15 cellular contexts compared by ENCODE assay signal in the genomic region with DNA sequence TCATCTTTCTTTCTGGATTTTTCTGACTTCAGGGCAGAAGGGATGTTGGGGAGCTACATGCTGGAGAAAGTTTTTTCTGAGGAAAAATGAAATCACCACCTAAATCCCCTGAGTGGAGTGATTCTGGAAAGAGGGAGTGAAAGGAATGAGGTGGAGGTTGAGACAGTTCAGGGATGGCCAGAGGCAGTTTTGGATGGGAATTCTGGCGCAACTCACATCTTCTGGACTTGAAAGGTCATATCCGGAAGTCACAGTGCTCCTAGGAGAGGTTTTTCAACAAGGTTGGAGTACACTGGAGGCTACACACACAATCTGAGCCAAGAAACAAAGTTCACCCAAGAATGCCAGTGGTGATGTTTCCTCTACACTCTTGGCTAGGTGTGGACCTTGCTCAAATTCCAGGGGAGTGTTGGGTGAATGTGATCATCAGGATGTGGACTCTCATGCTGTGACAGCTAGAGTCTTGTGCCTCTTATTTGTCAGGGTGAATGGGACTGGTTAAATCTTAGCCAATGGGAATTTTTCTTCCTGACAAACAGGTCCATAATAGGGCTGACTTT.
DNase-seq lines count a peak whose midpoint lies in the region; ATAC-seq and TF ChIP-seq lines count a peak whose summit lies in the region.
"Had no signal": no experiment of that assay in that cellular context is flagged by ENCODE, and none has a peak within 500 bp of the region (broad histone marks: within the 10 kb centered on the region; RNA-seq: fewer than 3 reads in every experiment).

No MANE protein-coding gene starts in this region.

- 57 to 71% methylated on average over 2 of the region's 2 CpGs for WGBS in gastroesophageal sphincter (ENCODE audit: low coverage in 1 of 2), 2 donors
- no CpG with 5 or more reads among the region's 2 CpGs for WGBS in mesendoderm (ENCODE audit: extremely low coverage, insufficient coverage, low lambda C conversion rate)

- ATAC-seq in gastroesophageal sphincter (peak; percentile 62), GM18520 (IDR thresholded peaks at IDR 0.05; ENCODE audit: unreplicated experiment) (no peak), WTC11 (no peak), HG03520 (IDR thresholded peaks at IDR 0.05; ENCODE audit: unreplicated experiment) (no peak)

- no peak overlapping the region for H2BK120ac ChIP-seq in mesendoderm (ENCODE audit: low read depth, low read length)

- DNase-seq in EH (ENCODE audit: low read depth) (peak; percentile 32), adipocyte (ENCODE audit: low read depth) (peak; percentile 17), mesendoderm (peak; percentile 23), caudate nucleus (lab: John Stamatoyannopoulos, UW) (no peak), WTC11 (ENCODE audit: low spot score) (no peak)
- DNase-seq: C1 segment of cervical spinal cord, DMS79 treated with DMSO at 0.1 percent for 48 hours, HCEC 1CT, MG63, NCI-H1092 treated with DMSO at 0.1 percent for 48 hours, NCI-H524 had no signal

- H3K4me3 ChIP-seq in adipocyte (ENCODE audit: low read length) (no peak overlapping the region), gastroesophageal sphincter (no peak overlapping the region), mesendoderm (ENCODE audit: low read length) (no peak overlapping the region)
- H3K4me3 ChIP-seq: MG63 had no signal

- no peak overlapping the region for H2BK15ac ChIP-seq in mesendoderm (replicated peaks; ENCODE audit: low read depth)

- no peak overlapping the region for H2BK5ac ChIP-seq in mesendoderm (ENCODE audit: low read length)

- no peaks in the 10 kb centered on the region for H3K79me1 ChIP-seq in mesendoderm (ENCODE audit: low read length)

- no peak overlapping the region for H3K56ac ChIP-seq in mesendoderm (ENCODE audit: low read length)

- no peak overlapping the region for H3K23ac ChIP-seq in mesendoderm (ENCODE audit: low read length)

- H3K27me3 ChIP-seq in adipocyte (replicated peaks; ENCODE audit: control insufficient read depth, insufficient read depth, low read length) (no peaks in the 10 kb centered on the region), gastroesophageal sphincter (no peaks in the 10 kb centered on the region), mesendoderm (ENCODE audit: insufficient read depth, low read length, poor library complexity) (no peaks in the 10 kb centered on the region)
- H3K27me3 ChIP-seq: MG63 had no signal

- no peak overlapping the region for H3K9ac ChIP-seq in adipocyte (ENCODE audit: low read length)
- H3K9ac ChIP-seq in mesendoderm (ENCODE audit: low read length) = no peak overlapping the region
- H3K9ac ChIP-seq: KMS-11 had no signal

- no peak overlapping the region for H3K4me2 ChIP-seq in mesendoderm (ENCODE audit: low read length)
- H3K4me2 ChIP-seq: KMS-11 had no signal

- CTCF ChIA-PET in WTC11 (lab: Charles Lee) = no interaction called here

- no peaks in the 10 kb centered on the region for H3K9me3 ChIP-seq in adipocyte (ENCODE audit: control insufficient read depth, low read length)
- H3K9me3 ChIP-seq in gastroesophageal sphincter = no peaks in the 10 kb centered on the region
- H3K9me3 ChIP-seq: MG63 had no signal

- TF ChIP-seq EP300 in gastroesophageal sphincter (IDR thresholded peaks at IDR 0.05) = no peak

- peaks cover 7% of the 10 kb centered on the region for H3K9me3 Mint-ChIP-seq in WTC11

- POLR2A ChIA-PET in WTC11 (lab: Charles Lee) = no interaction called here

- no peak overlapping the region for H3K4ac ChIP-seq in mesendoderm (ENCODE audit: low read depth, low read length)

- no peaks in the 10 kb centered on the region for H3K79me2 ChIP-seq in mesendoderm (ENCODE audit: control insufficient read depth, insufficient read depth, low read length)

- H3K18ac ChIP-seq in mesendoderm (ENCODE audit: low read length) = no peak overlapping the region

- no peaks in the 10 kb centered on the region for H3K36me3 Mint-ChIP-seq in WTC11

- no peak for TF ChIP-seq CTCF in gastroesophageal sphincter (IDR thresholded peaks at IDR 0.05)
- no peak for TF ChIP-seq CTCF in WTC11 (IDR thresholded peaks at IDR 0.05)

- no peak for TF ChIP-seq POLR2A in gastroesophageal sphincter (IDR thresholded peaks at IDR 0.05)

- H4K8ac ChIP-seq in mesendoderm (ENCODE audit: low read depth, low read length) = no peak overlapping the region

- no peak overlapping the region for H3K4me3 Mint-ChIP-seq in WTC11

- H3K4me1 ChIP-seq in adipocyte (ENCODE audit: control insufficient read depth, insufficient read depth, low read length) (peaks cover 4% of the 10 kb centered on the region), gastroesophageal sphincter (peaks cover 0 to 2% (median 0%) of the 10 kb centered on the region in 3 donors), mesendoderm (ENCODE audit: control insufficient read depth, low read depth, low read length) (no peaks in the 10 kb centered on the region)

- peaks cover 10% of the 10 kb centered on the region for H3K4me1 Mint-ChIP-seq in WTC11

- H3K36me3 ChIP-seq in adipocyte (ENCODE audit: control insufficient read depth, insufficient read depth, low read length, severe bottlenecking) (no peaks in the 10 kb centered on the region), gastroesophageal sphincter (no peaks in the 10 kb centered on the region), mesendoderm (ENCODE audit: control insufficient read depth, insufficient read depth, low read length) (no peaks in the 10 kb centered on the region)
- H3K36me3 ChIP-seq: MG63 had no signal

- no peaks in the 10 kb centered on the region for H3K27me3 Mint-ChIP-seq in WTC11 (ENCODE audit: low read depth)

- H3K27ac ChIP-seq in gastroesophageal sphincter = no peak overlapping the region
- no peak overlapping the region for H3K27ac ChIP-seq in mesendoderm (ENCODE audit: low read depth, low read length)
- H3K27ac ChIP-seq in caudate nucleus (ENCODE audit: low read depth, low read length) = no peak overlapping the region
- H3K27ac ChIP-seq: KMS-11 had no signal

- no peak overlapping the region for H2AK5ac ChIP-seq in mesendoderm (ENCODE audit: low read length)

- no peak overlapping the region for H4K5ac ChIP-seq in mesendoderm (ENCODE audit: low read length)

- no peak overlapping the region for H3K27ac Mint-ChIP-seq in WTC11

TF ChIP-seq in WTC11, 78 proteins besides CTCF, POLR2A, EP300 and RAD21:
- TF ChIP-seq NFATC4 (CRISPR knock-in tag; IDR thresholded peaks at IDR 0.05) (no peak), FOXP1 (CRISPR knock-in tag; IDR thresholded peaks at IDR 0.05; ENCODE audit: borderline replicate concordance) (no peak), ZNF671 (CRISPR knock-in tag; IDR thresholded peaks at IDR 0.05) (no peak)

Comparison
In these comparisons a context has a peak if more than half of its experiments do, and no peak if none do; other contexts are left out.
1. DNase-seq: peak in EH (single experiment), adipocyte (single experiment) and mesendoderm (single experiment); none in caudate nucleus (0 of 61) and WTC11 (single experiment).